Comparison of ENCODE assay signal across 9 cellular contexts in the genomic region with DNA sequence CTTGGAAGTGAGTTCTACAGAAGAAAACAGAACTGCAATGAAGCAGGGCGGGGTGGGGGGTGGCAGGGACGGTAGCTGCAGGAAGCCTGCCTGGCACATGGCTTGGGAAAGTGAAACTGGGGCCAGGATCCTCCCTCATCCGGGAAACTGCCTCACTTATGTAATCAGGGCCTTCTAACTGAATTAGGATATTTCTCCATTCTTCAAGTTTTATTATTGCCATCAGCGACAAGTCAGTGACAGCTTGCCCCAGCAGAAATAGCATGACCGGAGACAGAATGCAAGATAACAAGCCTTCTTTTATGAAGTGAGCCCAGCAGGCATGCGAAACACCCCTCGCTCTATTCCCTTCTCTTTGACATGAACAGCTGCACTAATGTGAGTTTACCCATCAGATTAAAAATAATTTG.
DNase-seq lines count a peak whose midpoint lies in the region; ATAC-seq and TF ChIP-seq lines count a peak whose summit lies in the region.
"Had no signal": no experiment of that assay in that cellular context is flagged by ENCODE, and none has a peak within 500 bp of the region (broad histone marks: within the 10 kb centered on the region; RNA-seq: fewer than 3 reads in every experiment).

No MANE protein-coding gene starts in this region.

- H3K4me1 ChIP-seq in GM23338 (ENCODE audit: insufficient read depth) (no peaks in the 10 kb centered on the region), sigmoid colon (peaks cover 0 to 8% (median 4%) of the 10 kb centered on the region in 4 donors)

- no peaks in the 10 kb centered on the region for H3K9me3 ChIP-seq in sigmoid colon

- H2AFZ ChIP-seq in GM23338: 0 out of 2 replicates have a peak overlapping the region, but pooled peaks have one; percentile 81

- H3K27ac ChIP-seq in GM23338 (ENCODE audit: low read depth) (no peak overlapping the region), sigmoid colon (peak overlapping the region in 2 of 4 donors; percentile 26 to 34)

- no peak overlapping the region for H3K27ac Mint-ChIP-seq in GM23338

- H3K27me3 Mint-ChIP-seq in GM23338 (ENCODE audit: insufficient read depth, low read depth, poor library complexity): peaks cover 2% of the 10 kb centered on the region

- H3K36me3 Mint-ChIP-seq in GM23338 (ENCODE audit: low read depth): no peaks in the 10 kb centered on the region

- no peaks in the 10 kb centered on the region for H3F3A ChIP-seq in GM23338 (replicated peaks; ENCODE audit: low read depth)

- H3K27me3 ChIP-seq in GM23338 (ENCODE audit: insufficient read depth) (no peaks in the 10 kb centered on the region), sigmoid colon (no peaks in the 10 kb centered on the region)

- H3K9me3 Mint-ChIP-seq in GM23338: peaks cover 11% of the 10 kb centered on the region; the same call in 2 of the 3 replicates

- H4K20me1 ChIP-seq in GM23338 (replicated peaks; ENCODE audit: insufficient read depth): no peaks in the 10 kb centered on the region

- no peak overlapping the region for H3K4me3 Mint-ChIP-seq in GM23338

- H3K79me2 ChIP-seq in GM23338 (replicated peaks; ENCODE audit: insufficient read depth): no peaks in the 10 kb centered on the region

- H3K4me2 ChIP-seq in GM23338: no peak overlapping the region

- H3K36me3 ChIP-seq in GM23338 (ENCODE audit: insufficient read depth) (no peaks in the 10 kb centered on the region), sigmoid colon (no peaks in the 10 kb centered on the region)

- no peak overlapping the region for H3K4me3 ChIP-seq in GM23338
- H3K4me3 ChIP-seq in sigmoid colon: peak overlapping the region in 1 of 4 donors; percentile 5

- no peak for TF ChIP-seq POLR2A in sigmoid colon (IDR thresholded peaks at IDR 0.05)

- intact Hi-C loops in left cardiac atrium (cut with DNase I) (no loop called here), sigmoid colon (cut with DNase I) (no loop called here)

- no peaks in the 10 kb centered on the region for H3K4me1 Mint-ChIP-seq in GM23338

- DNase-seq in GM23338 (ENCODE audit: low spot score) (no peak), left cardiac atrium (peak; percentile 78), sigmoid colon (peak; percentile 74), SW 1271 (lab: John Stamatoyannopoulos, UW) (no peak), SHP77 treated with DMSO at 0.1 percent for 48 hours (lab: John Stamatoyannopoulos, UW) (no peak)
- DNase-seq: amniotic stem cell had no signal

- TF ChIP-seq EP300 in sigmoid colon (IDR thresholded peaks at IDR 0.05): no peak

- WGBS in sigmoid colon, 2 donors: 39 to 44% methylated on average over 7 of the region's 7 CpGs

- TF ChIP-seq CTCF in GM23338 (conservative IDR thresholded peaks at IDR 0.05; ENCODE audit: low read depth in 2 of 2) (no peak), sigmoid colon (IDR thresholded peaks at IDR 0.05) (no peak)

- ATAC-seq in GM23338 (no peak), SK-N-SH treated with all-trans-retinoic acid at 6 μM for 48 hours (peak; percentile 74), left cardiac atrium (peak; percentile 73 to 94), GM21515 (IDR thresholded peaks at IDR 0.05; ENCODE audit: unreplicated experiment) (no peak), HG02588 (IDR thresholded peaks at IDR 0.05; ENCODE audit: unreplicated experiment) (no peak)

- H3K9me2 ChIP-seq in GM23338 (ENCODE audit: insufficient read depth): peaks cover 6% of the 10 kb centered on the region

TF ChIP-seq in GM23338, 12 proteins besides CTCF, POLR2A, EP300 and RAD21 (continues in another document):
- TF ChIP-seq EZH2phosphoT487 (IDR thresholded peaks at IDR 0.05; ENCODE audit: unreplicated experiment): no peak

TF ChIP-seq in SK-N-SH treated with all-trans-retinoic acid at 6 μM for 48 hours, 23 proteins besides CTCF, POLR2A, EP300 and RAD21 (continues in another document):
- TF ChIP-seq ZFP30 (CRISPR knock-in tag; IDR thresholded peaks at IDR 0.05): no peak
- TF ChIP-seq TOX (CRISPR knock-in tag; IDR thresholded peaks at IDR 0.05; ENCODE audit: borderline replicate concordance): no peak
- TF ChIP-seq, protein P1, sequence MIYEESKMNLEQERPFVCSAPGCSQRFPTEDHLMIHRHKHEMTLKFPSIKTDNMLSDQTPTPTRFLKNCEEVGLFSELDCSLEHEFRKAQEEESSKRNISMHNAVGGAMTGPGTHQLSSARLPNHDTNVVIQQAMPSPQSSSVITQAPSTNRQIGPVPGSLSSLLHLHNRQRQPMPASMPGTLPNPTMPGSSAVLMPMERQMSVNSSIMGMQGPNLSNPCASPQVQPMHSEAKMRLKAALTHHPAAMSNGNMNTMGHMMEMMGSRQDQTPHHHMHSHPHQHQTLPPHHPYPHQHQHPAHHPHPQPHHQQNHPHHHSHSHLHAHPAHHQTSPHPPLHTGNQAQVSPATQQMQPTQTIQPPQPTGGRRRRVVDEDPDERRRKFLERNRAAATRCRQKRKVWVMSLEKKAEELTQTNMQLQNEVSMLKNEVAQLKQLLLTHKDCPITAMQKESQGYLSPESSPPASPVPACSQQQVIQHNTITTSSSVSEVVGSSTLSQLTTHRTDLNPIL (CRISPR knock-in tag; IDR thresholded peaks at IDR 0.05; ENCODE audit: low read depth): no peak
- TF ChIP-seq, protein P2, sequence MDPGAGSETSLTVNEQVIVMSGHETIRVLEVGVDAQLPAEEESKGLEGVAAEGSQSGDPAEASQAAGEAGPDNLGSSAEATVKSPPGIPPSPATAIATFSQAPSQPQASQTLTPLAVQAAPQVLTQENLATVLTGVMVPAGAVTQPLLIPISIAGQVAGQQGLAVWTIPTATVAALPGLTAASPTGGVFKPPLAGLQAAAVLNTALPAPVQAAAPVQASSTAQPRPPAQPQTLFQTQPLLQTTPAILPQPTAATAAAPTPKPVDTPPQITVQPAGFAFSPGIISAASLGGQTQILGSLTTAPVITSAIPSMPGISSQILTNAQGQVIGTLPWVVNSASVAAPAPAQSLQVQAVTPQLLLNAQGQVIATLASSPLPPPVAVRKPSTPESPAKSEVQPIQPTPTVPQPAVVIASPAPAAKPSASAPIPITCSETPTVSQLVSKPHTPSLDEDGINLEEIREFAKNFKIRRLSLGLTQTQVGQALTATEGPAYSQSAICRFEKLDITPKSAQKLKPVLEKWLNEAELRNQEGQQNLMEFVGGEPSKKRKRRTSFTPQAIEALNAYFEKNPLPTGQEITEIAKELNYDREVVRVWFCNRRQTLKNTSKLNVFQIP (CRISPR knock-in tag; IDR thresholded peaks at IDR 0.05; ENCODE audit: borderline replicate concordance, low read depth): no peak
- no peak for TF ChIP-seq BACH2 (CRISPR knock-in tag; IDR thresholded peaks at IDR 0.05; ENCODE audit: borderline replicate concordance)
- TF ChIP-seq, protein P3, sequence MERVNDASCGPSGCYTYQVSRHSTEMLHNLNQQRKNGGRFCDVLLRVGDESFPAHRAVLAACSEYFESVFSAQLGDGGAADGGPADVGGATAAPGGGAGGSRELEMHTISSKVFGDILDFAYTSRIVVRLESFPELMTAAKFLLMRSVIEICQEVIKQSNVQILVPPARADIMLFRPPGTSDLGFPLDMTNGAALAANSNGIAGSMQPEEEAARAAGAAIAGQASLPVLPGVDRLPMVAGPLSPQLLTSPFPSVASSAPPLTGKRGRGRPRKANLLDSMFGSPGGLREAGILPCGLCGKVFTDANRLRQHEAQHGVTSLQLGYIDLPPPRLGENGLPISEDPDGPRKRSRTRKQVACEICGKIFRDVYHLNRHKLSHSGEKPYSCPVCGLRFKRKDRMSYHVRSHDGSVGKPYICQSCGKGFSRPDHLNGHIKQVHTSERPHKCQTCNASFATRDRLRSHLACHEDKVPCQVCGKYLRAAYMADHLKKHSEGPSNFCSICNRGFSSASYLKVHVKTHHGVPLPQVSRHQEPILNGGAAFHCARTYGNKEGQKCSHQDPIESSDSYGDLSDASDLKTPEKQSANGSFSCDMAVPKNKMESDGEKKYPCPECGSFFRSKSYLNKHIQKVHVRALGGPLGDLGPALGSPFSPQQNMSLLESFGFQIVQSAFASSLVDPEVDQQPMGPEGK (CRISPR knock-in tag; IDR thresholded peaks at IDR 0.05; ENCODE audit: borderline replicate concordance): no peak
- peak; percentile 71; the same call in 1 of the 2 replicates for TF ChIP-seq TCF4 (CRISPR knock-in tag; IDR thresholded peaks at IDR 0.05; ENCODE audit: borderline replicate concordance)
- TF ChIP-seq CSDC2 (CRISPR knock-in tag; IDR thresholded peaks at IDR 0.05): no peak
- no peak for TF ChIP-seq OSR1 (CRISPR knock-in tag; IDR thresholded peaks at IDR 0.05)
- no peak for TF ChIP-seq GLIS3 (CRISPR knock-in tag; IDR thresholded peaks at IDR 0.05)
- no peak for TF ChIP-seq ZNF70 (CRISPR knock-in tag; IDR thresholded peaks at IDR 0.05)
- peak; percentile 56 for TF ChIP-seq ISL1 (CRISPR knock-in tag; IDR thresholded peaks at IDR 0.05)
- no peak for TF ChIP-seq ZC3H10 (CRISPR knock-in tag; IDR thresholded peaks at IDR 0.05)
- TF ChIP-seq ARNTL (CRISPR knock-in tag; IDR thresholded peaks at IDR 0.05; ENCODE audit: borderline replicate concordance, low read depth): no peak
- TF ChIP-seq, protein P4, sequence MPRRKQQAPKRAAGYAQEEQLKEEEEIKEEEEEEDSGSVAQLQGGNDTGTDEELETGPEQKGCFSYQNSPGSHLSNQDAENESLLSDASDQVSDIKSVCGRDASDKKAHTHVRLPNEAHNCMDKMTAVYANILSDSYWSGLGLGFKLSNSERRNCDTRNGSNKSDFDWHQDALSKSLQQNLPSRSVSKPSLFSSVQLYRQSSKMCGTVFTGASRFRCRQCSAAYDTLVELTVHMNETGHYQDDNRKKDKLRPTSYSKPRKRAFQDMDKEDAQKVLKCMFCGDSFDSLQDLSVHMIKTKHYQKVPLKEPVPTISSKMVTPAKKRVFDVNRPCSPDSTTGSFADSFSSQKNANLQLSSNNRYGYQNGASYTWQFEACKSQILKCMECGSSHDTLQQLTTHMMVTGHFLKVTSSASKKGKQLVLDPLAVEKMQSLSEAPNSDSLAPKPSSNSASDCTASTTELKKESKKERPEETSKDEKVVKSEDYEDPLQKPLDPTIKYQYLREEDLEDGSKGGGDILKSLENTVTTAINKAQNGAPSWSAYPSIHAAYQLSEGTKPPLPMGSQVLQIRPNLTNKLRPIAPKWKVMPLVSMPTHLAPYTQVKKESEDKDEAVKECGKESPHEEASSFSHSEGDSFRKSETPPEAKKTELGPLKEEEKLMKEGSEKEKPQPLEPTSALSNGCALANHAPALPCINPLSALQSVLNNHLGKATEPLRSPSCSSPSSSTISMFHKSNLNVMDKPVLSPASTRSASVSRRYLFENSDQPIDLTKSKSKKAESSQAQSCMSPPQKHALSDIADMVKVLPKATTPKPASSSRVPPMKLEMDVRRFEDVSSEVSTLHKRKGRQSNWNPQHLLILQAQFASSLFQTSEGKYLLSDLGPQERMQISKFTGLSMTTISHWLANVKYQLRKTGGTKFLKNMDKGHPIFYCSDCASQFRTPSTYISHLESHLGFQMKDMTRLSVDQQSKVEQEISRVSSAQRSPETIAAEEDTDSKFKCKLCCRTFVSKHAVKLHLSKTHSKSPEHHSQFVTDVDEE (CRISPR knock-in tag; IDR thresholded peaks at IDR 0.05): peak; percentile 84
- TF ChIP-seq ESRRG (CRISPR knock-in tag; IDR thresholded peaks at IDR 0.05): no peak
- no peak for TF ChIP-seq ZFP3 (CRISPR knock-in tag; IDR thresholded peaks at IDR 0.05)
- TF ChIP-seq SNAI2 (CRISPR knock-in tag; IDR thresholded peaks at IDR 0.05): no peak
- TF ChIP-seq ZNF8 (CRISPR knock-in tag; IDR thresholded peaks at IDR 0.05): no peak; the same call in 1 of the 2 replicates

Comparison
In these comparisons a context has a peak if more than half of its experiments do, and no peak if none do; other contexts are left out.
1. ATAC-seq: peak in SK-N-SH treated with all-trans-retinoic acid at 6 μM for 48 hours (single experiment) and left cardiac atrium (2 of 2); none in GM23338 (single experiment), GM21515 (single experiment) and HG02588 (single experiment).
2. DNase-seq: peak in left cardiac atrium (single experiment) and sigmoid colon (single experiment); none in GM23338 (single experiment), SW 1271 (0 of 2) and SHP77 treated with DMSO at 0.1 percent for 48 hours (single experiment).